8 cellular contexts compared by ENCODE assay signal in genomic region chr1:161539731-161540561, GRCh38. TPM values are rescaled to one million over a fixed set of nuclear protein-coding genes. Genes with fewer than 3 reads are reported as not detected.
DNase-seq lines count a peak whose midpoint lies in the region; ATAC-seq and TF ChIP-seq lines count a peak whose summit lies in the region.
"Not testable (repeated sequence)": the region's sequence is repeated elsewhere in the genome, so short reads cannot be mapped to it uniquely, and the experiment has no call there.

No MANE protein-coding gene starts in this region.

- H3K27ac ChIP-seq in adrenal gland = peak overlapping the region in 3 of 5 donors; percentile 36 to 74 (median 63)
- peak overlapping the region; percentile 60 for H3K27ac ChIP-seq in left ventricle myocardium inferior (replicated peaks)
- H3K27ac ChIP-seq in transverse colon = peak overlapping the region; percentile 31 to 66 (median 44)

- DNase-seq in GM10266 (ENCODE audit: extremely low spot score) (peak; percentile 39), NCI-H1092 (lab: John Stamatoyannopoulos, UW) (peak; percentile 82), T-helper 1 cell (peak; percentile 52 to 92 (median 72)), adrenal gland (peak; percentile 52 to 87 (median 67)), left ventricle myocardium inferior (peak; percentile 71), posterior cingulate gyrus (peak; percentile 47 to 94 (median 68)), transverse colon (peak; percentile 74)

- 2 to 5% (median 3%) methylated on average over 18 to 40 of the region's 40 CpGs for WGBS in adrenal gland, 4 donors
- 6 to 16% methylated on average over 13 to 40 of the region's 40 CpGs for WGBS in transverse colon (ENCODE audit: low coverage in 1 of 2), 2 donors

- not testable (repeated sequence) for TF ChIP-seq CTCF in GM10266 (IDR thresholded peaks at IDR 0.05; ENCODE audit: control insufficient read depth, insufficient read depth, low read depth, missing control alignments); adrenal gland (IDR thresholded peaks at IDR 0.05); left ventricle myocardium inferior (IDR thresholded peaks at IDR 0.05; ENCODE audit: borderline replicate concordance); transverse colon (IDR thresholded peaks at IDR 0.05)

- not testable (repeated sequence) for H3K9me3 ChIP-seq in adrenal gland (replicated peaks in 1 of 3); left ventricle myocardium inferior (replicated peaks); transverse colon

- intact Hi-C loops in adrenal gland (cut with DNase I); left ventricle myocardium inferior (cut with micrococcal nuclease); posterior cingulate gyrus (cut with DNase I); transverse colon (cut with DNase I; ENCODE audit: low total_unique reads): not testable (repeated sequence)

- H3K4me3 ChIP-seq in adrenal gland = peak overlapping the region in 1 of 4 donors; percentile 42
- H3K4me3 ChIP-seq in left ventricle myocardium inferior = peak overlapping the region; percentile 66
- peak overlapping the region; percentile 10 to 52 (median 20) for H3K4me3 ChIP-seq in transverse colon

- TF ChIP-seq EP300 in transverse colon (IDR thresholded peaks at IDR 0.05; ENCODE audit: low read depth) = not testable (repeated sequence)

- in situ Hi-C loops in transverse colon (cut with MboI; ENCODE audit: low pct_ligation_motif_present in 1 of 4, low pct_unique_long_range_greater_than_20kb in 1 of 4, low sequenced_read_pairs in 3 of 4) = not testable (repeated sequence)

- not testable (repeated sequence) for H3K4me1 ChIP-seq in adrenal gland (replicated peaks in 1 of 2); left ventricle myocardium inferior; transverse colon

- not testable (repeated sequence) for H3K36me3 ChIP-seq in adrenal gland (replicated peaks in 1 of 2); left ventricle myocardium inferior; transverse colon

- TF ChIP-seq POLR2A in adrenal gland (IDR thresholded peaks at IDR 0.05); transverse colon (IDR thresholded peaks at IDR 0.05): not testable (repeated sequence)

- ATAC-seq in HG02642 (IDR thresholded peaks at IDR 0.05; ENCODE audit: poor library complexity, unreplicated experiment) = peak; percentile 70

- not testable (repeated sequence) for H3K27me3 ChIP-seq in adrenal gland; left ventricle myocardium inferior (ENCODE audit: low read depth)
- peaks cover 11% of the 10 kb centered on the region for H3K27me3 ChIP-seq in transverse colon

RNA-seq across cellular contexts. Expression of gene FCGR3A, which starts 9.7 kb away (rescaled TPM):
- total RNA-seq in adrenal gland (100 to 1,000 TPM in 6 of 8 donors, 10 to 100 TPM in 2; 19.0 to 184 (median 125) TPM), left ventricle myocardium inferior (15.0 TPM), transverse colon (10 to 100 TPM in 1 of 4 donors, 1 to 10 TPM in 2, under 1 TPM in 1; 0.75 to 21.7 (median 5.3) TPM)
- 100 to 1,000 TPM in 1 of 3 donors, 10 to 100 TPM in 2; 18.1 to 103 (median 30.1) TPM for polyA plus RNA-seq in adrenal gland

RNA-seq across cellular contexts. Expression of gene HSPA6, which starts 15.6 kb away (rescaled TPM):
- 1 to 10 TPM; 2.2 to 8.0 (median 3.7) TPM for total RNA-seq in adrenal gland
- 10 to 100 TPM in 1 of 3 donors, 1 to 10 TPM in 1, under 1 TPM in 1; 0.92 to 12.8 (median 4.7) TPM for polyA plus RNA-seq in adrenal gland
- 0.58 TPM for total RNA-seq in left ventricle myocardium inferior
- total RNA-seq in transverse colon = 1 to 10 TPM in 2 of 4 donors, under 1 TPM in 1, not detected in 1; 0.82 to 2.2 (median 1.6) TPM

RNA-seq across cellular contexts. Expression of gene FCGR2A, which starts 34.7 kb away (rescaled TPM):
- total RNA-seq in adrenal gland (100 to 1,000 TPM in 5 of 8 donors, 10 to 100 TPM in 3; 31.2 to 120 (median 109) TPM), left ventricle myocardium inferior (13.0 TPM), transverse colon (10 to 100 TPM; 10.7 to 37.8 (median 17.8) TPM)
- 10 to 100 TPM; 21.2 to 72.5 (median 23.7) TPM for polyA plus RNA-seq in adrenal gland
